Comparison of ENCODE assay signal across 8 cellular contexts in genomic region chr5:97163360-97163764, GRCh38. TPM values are rescaled to one million over a fixed set of nuclear protein-coding genes. Genes with fewer than 3 reads are reported as not detected.
DNase-seq lines count a peak whose midpoint lies in the region; ATAC-seq and TF ChIP-seq lines count a peak whose summit lies in the region.

No MANE protein-coding gene starts in this region.

- TF ChIP-seq CTCF in tibial artery (IDR thresholded peaks at IDR 0.05), result peak; percentile 42 to 52
- TF ChIP-seq CTCF in sigmoid colon (IDR thresholded peaks at IDR 0.05), result peak in 2 of 4 experiments; percentile 30 to 60

- H3K4me3 ChIP-seq in SK-N-MC (no peak overlapping the region), tibial artery (no peak overlapping the region), sigmoid colon (no peak overlapping the region)

- no peak overlapping the region for H3K4me3 Mint-ChIP-seq in activated naive CD8-positive, alpha-beta T cell
- H3K4me3 Mint-ChIP-seq in activated naive CD8-positive, alpha-beta T cell treated with anti-CD3 and anti-CD28 coated beads, Interleukin-2, amount 50 U/mL, for 24 hours, result no peak overlapping the region

- no peaks in the 10 kb centered on the region for H3K9me3 ChIP-seq in SK-N-MC (ENCODE audit: low read depth, low read length)
- H3K9me3 ChIP-seq in tibial artery, result no peaks in the 10 kb centered on the region
- no peaks in the 10 kb centered on the region for H3K9me3 ChIP-seq in sigmoid colon

- no peak for DNase-seq in activated naive CD8-positive, alpha-beta T cell treated with anti-CD3 and anti-CD28 coated beads, Interleukin-2, amount 50 U/mL, for 24 hours
- DNase-seq in SK-N-MC (ENCODE audit: low read depth, low spot score), result no peak
- DNase-seq in foreskin melanocyte, result peak; percentile 16
- DNase-seq in tibial artery, result no peak
- no peak for DNase-seq in sigmoid colon
- DNase-seq in NCI-H146 (lab: John Stamatoyannopoulos, UW), result no peak

- no peaks in the 10 kb centered on the region for H3K9me3 Mint-ChIP-seq in activated naive CD8-positive, alpha-beta T cell (ENCODE audit: low read depth)
- no peaks in the 10 kb centered on the region for H3K9me3 Mint-ChIP-seq in activated naive CD8-positive, alpha-beta T cell treated with anti-CD3 and anti-CD28 coated beads, Interleukin-2, amount 50 U/mL, for 24 hours

- H3K27me3 Mint-ChIP-seq in activated naive CD8-positive, alpha-beta T cell, result no peaks in the 10 kb centered on the region
- no peaks in the 10 kb centered on the region for H3K27me3 Mint-ChIP-seq in activated naive CD8-positive, alpha-beta T cell treated with anti-CD3 and anti-CD28 coated beads, Interleukin-2, amount 50 U/mL, for 24 hours

- no peak for TF ChIP-seq POLR2A in sigmoid colon (IDR thresholded peaks at IDR 0.05)

- no peaks in the 10 kb centered on the region for H3K4me1 ChIP-seq in tibial artery
- H3K4me1 ChIP-seq in sigmoid colon, result no peaks in the 10 kb centered on the region

- TF ChIP-seq EP300 in sigmoid colon (IDR thresholded peaks at IDR 0.05), result no peak

- H3K9ac ChIP-seq in SK-N-MC (ENCODE audit: insufficient read length), result no peak overlapping the region

- peak overlapping the region; percentile 28 for H3K27ac Mint-ChIP-seq in activated naive CD8-positive, alpha-beta T cell
- no peak overlapping the region for H3K27ac Mint-ChIP-seq in activated naive CD8-positive, alpha-beta T cell treated with anti-CD3 and anti-CD28 coated beads, Interleukin-2, amount 50 U/mL, for 24 hours

- peaks cover 58% of the 10 kb centered on the region for H3K36me3 ChIP-seq in SK-N-MC (ENCODE audit: insufficient read depth, low read length)
- H3K36me3 ChIP-seq in tibial artery, result peaks cover 28 to 71% (median 30%) of the 10 kb centered on the region in 3 donors
- peaks cover 0 to 70% (median 15%) of the 10 kb centered on the region in 4 donors for H3K36me3 ChIP-seq in sigmoid colon

- no peaks in the 10 kb centered on the region for H3K27me3 ChIP-seq in tibial artery
- H3K27me3 ChIP-seq in sigmoid colon, result no peaks in the 10 kb centered on the region

- intact Hi-C loops in tibial artery (cut with DNase I; ENCODE audit: low total_unique reads) (loop anchor here (5.0 to 10.0 kb wide), 2 partner anchors 296 to 409 kb away; no protein-coding TSS in a partner anchor), sigmoid colon (cut with DNase I) (loop anchor here (2.0 to 5.0 kb wide), 6 partner anchors 121 to 551 kb away; partner anchors contain the start of gene LNPEP)

- H3K27ac ChIP-seq in SK-N-MC, result peak overlapping the region; percentile 2; the same call in 1 of the 2 replicates
- H3K27ac ChIP-seq in tibial artery, result no peak overlapping the region
- no peak overlapping the region for H3K27ac ChIP-seq in sigmoid colon

- peaks cover 14% of the 10 kb centered on the region for H3K4me1 Mint-ChIP-seq in activated naive CD8-positive, alpha-beta T cell (ENCODE audit: low read depth)
- H3K4me1 Mint-ChIP-seq in activated naive CD8-positive, alpha-beta T cell treated with anti-CD3 and anti-CD28 coated beads, Interleukin-2, amount 50 U/mL, for 24 hours, result peaks cover 19% of the 10 kb centered on the region

- H3K36me3 Mint-ChIP-seq in activated naive CD8-positive, alpha-beta T cell, result peaks cover 16% of the 10 kb centered on the region
- H3K36me3 Mint-ChIP-seq in activated naive CD8-positive, alpha-beta T cell treated with anti-CD3 and anti-CD28 coated beads, Interleukin-2, amount 50 U/mL, for 24 hours (ENCODE audit: low read depth), result peaks cover 56% of the 10 kb centered on the region

- ATAC-seq in activated naive CD8-positive, alpha-beta T cell treated with anti-CD3 and anti-CD28 coated beads, Interleukin-2, amount 50 U/mL, for 24 hours, result no peak
- no peak for ATAC-seq in HG02840 (IDR thresholded peaks at IDR 0.05; ENCODE audit: low FRiP score, unreplicated experiment)

RNA-seq across cellular contexts. Expression of gene RIOK2, which starts 19.7 kb away (rescaled TPM):
- 10 to 100 TPM; 16.1 to 28.0 (median 23.0) TPM for total RNA-seq in sigmoid colon
- 10 to 100 TPM in 1 of 3 donors, 1 to 10 TPM in 2; 7.8 to 10.8 (median 8.6) TPM for polyA plus RNA-seq in sigmoid colon

RNA-seq across cellular contexts. Expression of gene LIX1, which starts 21.0 kb away (rescaled TPM):
- 1 to 10 TPM in 3 of 4 donors, under 1 TPM in 1; 0.99 to 3.6 (median 2.1) TPM for total RNA-seq in sigmoid colon
- polyA plus RNA-seq in sigmoid colon, result under 1 TPM in 1 of 3 donors, not detected in 2; 0.54 TPM
